Comparison of ENCODE assay signal across 11 cellular contexts in the genomic region with DNA sequence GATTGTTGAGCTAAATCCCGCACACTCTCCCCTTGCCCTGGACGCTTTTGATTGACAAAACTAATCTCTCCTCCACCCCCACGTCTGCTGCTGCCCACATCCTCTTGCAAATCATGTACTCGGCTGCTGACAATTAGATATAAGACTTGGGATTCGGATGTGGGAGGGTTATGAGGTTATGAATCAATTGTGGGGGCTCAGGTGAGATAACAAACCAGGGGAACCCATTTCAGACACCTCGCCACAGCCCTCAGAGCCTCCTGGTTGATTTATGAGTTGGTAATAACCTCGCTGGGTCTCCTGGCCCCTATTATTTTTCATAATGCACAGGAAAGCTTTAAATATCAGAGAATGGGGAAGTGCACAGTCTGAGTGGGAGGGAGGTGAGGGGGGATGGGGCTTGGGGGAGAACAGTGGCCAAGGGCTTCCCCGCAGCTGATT.
A peak's percentile ranks its signal among the peaks of the same experiment; 100 is the strongest.
DNase-seq lines count a peak whose midpoint lies in the region; FAIRE-seq lines count a peak whose summit lies in the region.
"Had no signal": no experiment of that assay in that cellular context is flagged by ENCODE, and none has a peak within 500 bp of the region (broad histone marks: within the 10 kb centered on the region; RNA-seq: fewer than 3 reads in every experiment).

No MANE protein-coding gene starts in this region.

- no peaks in the 10 kb centered on the region for H3K36me3 Mint-ChIP-seq in immature natural killer cell
- H3K36me3 Mint-ChIP-seq: WTC11 had no signal

- H3K27me3 Mint-ChIP-seq in immature natural killer cell (ENCODE audit: low read depth in 3 of 3) = peaks cover 0 to 6% (median 1%) of the 10 kb centered on the region in 3 donors

- H3K27ac Mint-ChIP-seq in immature natural killer cell = peak overlapping the region in 4 of 6 donors; percentile 24 to 53 (median 26)
- H3K27ac Mint-ChIP-seq: WTC11 had no signal

- peaks cover 61 to 66% of the 10 kb centered on the region in 2 donors for H3K4me1 Mint-ChIP-seq in immature natural killer cell
- H3K4me1 Mint-ChIP-seq: WTC11 had no signal

- peak overlapping the region; percentile 36 to 81 (median 71) for H3K4me3 Mint-ChIP-seq in immature natural killer cell
- H3K4me3 Mint-ChIP-seq: WTC11 had no signal

- peak; percentile 11 for DNase-seq in activated gamma-delta T cell treated with Interleukin-2 at 50 U/mL for 16 hours
- DNase-seq in activated gamma-delta T cell (lab: John Stamatoyannopoulos, UW) = no peak
- DNase-seq in activated CD4-positive, alpha-beta T cell treated with anti-CD3 and anti-CD28 coated beads for 48 hours = peak; percentile 46
- DNase-seq in immature natural killer cell = peak; percentile 34 to 48 (median 45)
- peak; percentile 60 for DNase-seq in urothelium cell line (ENCODE audit: low spot score)
- no peak for DNase-seq in NCI-H1694 (lab: John Stamatoyannopoulos, UW)
- DNase-seq in NCI-H1436 treated with DMSO at 0.1 percent for 48 hours (lab: John Stamatoyannopoulos, UW) = no peak
- no peak for DNase-seq in A172 (ENCODE audit: low spot score)
- DNase-seq: islet precursor cell, NCI-H2107 had no signal

- no peaks in the 10 kb centered on the region for H3K9me3 Mint-ChIP-seq in immature natural killer cell
- H3K9me3 Mint-ChIP-seq: WTC11 had no signal

- FAIRE-seq in urothelium cell line (lab: Jason Lieb, UNC) = no peak

Comparison
In these comparisons a context has a peak if more than half of its experiments do, and no peak if none do; other contexts are left out.
1. DNase-seq: peak in activated gamma-delta T cell treated with Interleukin-2 at 50 U/mL for 16 hours (single experiment), activated CD4-positive, alpha-beta T cell treated with anti-CD3 and anti-CD28 coated beads for 48 hours (single experiment), immature natural killer cell (3 of 3) and urothelium cell line (single experiment); none in activated gamma-delta T cell (single experiment), NCI-H1694 (single experiment), NCI-H1436 treated with DMSO at 0.1 percent for 48 hours (single experiment) and A172 (single experiment).